Comparison of ENCODE assay signal across 11 cellular contexts in genomic region chr5:150639751-150640150, GRCh38. TPM values are rescaled to one million over a fixed set of nuclear protein-coding genes. Genes with fewer than 3 reads are reported as not detected.
DNase-seq lines count a peak whose midpoint lies in the region; ATAC-seq and TF ChIP-seq lines count a peak whose summit lies in the region.
"Had no signal": no experiment of that assay in that cellular context is flagged by ENCODE, and none has a peak within 500 bp of the region (broad histone marks: within the 10 kb centered on the region; RNA-seq: fewer than 3 reads in every experiment).

No MANE protein-coding gene starts in this region.

- intact Hi-C loops in tibial artery (cut with DNase I; ENCODE audit: low total_unique reads), result loop anchor here (10.0 kb wide), 1 partner anchor 155 kb away; no protein-coding TSS in a partner anchor

- H3K27ac ChIP-seq in SJCRH30 (no peak overlapping the region), endodermal cell (ENCODE audit: low read depth, low read length) (no peak overlapping the region), muscle layer of duodenum (ENCODE audit: low read length) (peak overlapping the region; percentile 62), tibial artery (peak overlapping the region; percentile 83 to 86)

- peak overlapping the region; percentile 88 for H3K27ac Mint-ChIP-seq in endodermal cell
- H3K27ac Mint-ChIP-seq in activated CD4-positive, alpha-beta T cell treated with anti-CD3 and anti-CD28 coated beads, Interleukin-2, amount 10 ng/mL, durations not matched to agents 7 days and 5 days, result no peak overlapping the region
- H3K27ac Mint-ChIP-seq: activated naive CD8-positive, alpha-beta T cell treated with anti-CD3 and anti-CD28 coated beads, Interleukin-2, amount 50 U/mL, for 24 hours had no signal

- H3K9me3 Mint-ChIP-seq in endodermal cell, result no peaks in the 10 kb centered on the region
- no peaks in the 10 kb centered on the region for H3K9me3 Mint-ChIP-seq in activated CD4-positive, alpha-beta T cell treated with anti-CD3 and anti-CD28 coated beads, Interleukin-2, amount 10 ng/mL, durations not matched to agents 7 days and 5 days
- H3K9me3 Mint-ChIP-seq: activated naive CD8-positive, alpha-beta T cell treated with anti-CD3 and anti-CD28 coated beads, Interleukin-2, amount 50 U/mL, for 24 hours; IgD-negative memory B cell had no signal

- no peak for ATAC-seq in HG02642 (IDR thresholded peaks at IDR 0.05; ENCODE audit: poor library complexity, unreplicated experiment)
- ATAC-seq in stimulated activated naive CD8-positive, alpha-beta T cell treated with anti-CD3 and anti-CD28 coated beads, Interleukin-15, Interleukin-2, amounts not matched to agents 100 U/mL and 50 U/mL, for 24 hours, result no peak
- ATAC-seq: activated naive CD8-positive, alpha-beta T cell treated with anti-CD3 and anti-CD28 coated beads, Interleukin-2, amount 50 U/mL, for 24 hours had no signal

- WGBS in endodermal cell (ENCODE audit: insufficient coverage in 1 of 2, insufficient read length in 1 of 2), 2 experiments, result 91 to 96% methylated on average over 3 to 5 of the region's 5 CpGs

- H3K9ac ChIP-seq in endodermal cell (ENCODE audit: extremely low read depth, low read length, poor library complexity, severe bottlenecking), result no peak overlapping the region

- no peak for TF ChIP-seq CTCF in endodermal cell (conservative IDR thresholded peaks at IDR 0.05)
- TF ChIP-seq CTCF in tibial artery (IDR thresholded peaks at IDR 0.05), result no peak

- CTCF ChIA-PET in activated CD4-positive, alpha-beta T cell treated with anti-CD3 and anti-CD28 coated beads, Interleukin-2, amount 10 ng/mL, durations not matched to agents 7 days and 5 days (lab: Charles Lee), result no interaction called here

- DNase-seq in SJCRH30 (no peak), endodermal cell (no peak), tibial artery (no peak)
- DNase-seq in activated CD4-positive, alpha-beta T cell treated with anti-CD3 and anti-CD28 coated beads, Interleukin-2, amount 10 ng/mL, durations not matched to agents 7 days and 5 days, result no peak
- DNase-seq in stimulated activated naive CD8-positive, alpha-beta T cell treated with anti-CD3 and anti-CD28 coated beads, Interleukin-15, Interleukin-2, amounts not matched to agents 100 U/mL and 50 U/mL, for 24 hours, result no peak
- DNase-seq: activated naive CD8-positive, alpha-beta T cell treated with anti-CD3 and anti-CD28 coated beads, Interleukin-2, amount 50 U/mL, for 24 hours; T-helper 9 cell had no signal

- H3K27me3 ChIP-seq in SJCRH30 (no peaks in the 10 kb centered on the region), endodermal cell (ENCODE audit: control insufficient read depth, insufficient read depth, low read length, poor library complexity, severe bottlenecking) (no peaks in the 10 kb centered on the region), muscle layer of duodenum (ENCODE audit: low read depth, low read length) (no peaks in the 10 kb centered on the region), tibial artery (no peaks in the 10 kb centered on the region)

- no peak overlapping the region for H3K4me3 Mint-ChIP-seq in endodermal cell
- no peak overlapping the region for H3K4me3 Mint-ChIP-seq in activated CD4-positive, alpha-beta T cell treated with anti-CD3 and anti-CD28 coated beads, Interleukin-2, amount 10 ng/mL, durations not matched to agents 7 days and 5 days
- H3K4me3 Mint-ChIP-seq: activated naive CD8-positive, alpha-beta T cell treated with anti-CD3 and anti-CD28 coated beads, Interleukin-2, amount 50 U/mL, for 24 hours; IgD-negative memory B cell had no signal

- H3K36me3 Mint-ChIP-seq in endodermal cell (ENCODE audit: low read depth), result no peaks in the 10 kb centered on the region
- no peaks in the 10 kb centered on the region for H3K36me3 Mint-ChIP-seq in activated CD4-positive, alpha-beta T cell treated with anti-CD3 and anti-CD28 coated beads, Interleukin-2, amount 10 ng/mL, durations not matched to agents 7 days and 5 days (ENCODE audit: low read depth)

- H3K4me3 ChIP-seq in SJCRH30 (peak overlapping the region; percentile 55; the same call in 1 of the 2 replicates), endodermal cell (ENCODE audit: low read length) (no peak overlapping the region), muscle layer of duodenum (ENCODE audit: low read depth in 1 of 2, low read length in 2 of 2) (no peak overlapping the region), tibial artery (no peak overlapping the region)

- peaks cover 68% of the 10 kb centered on the region for H3K4me1 Mint-ChIP-seq in endodermal cell
- H3K4me1 Mint-ChIP-seq in activated CD4-positive, alpha-beta T cell treated with anti-CD3 and anti-CD28 coated beads, Interleukin-2, amount 10 ng/mL, durations not matched to agents 7 days and 5 days, result no peaks in the 10 kb centered on the region
- H3K4me1 Mint-ChIP-seq: activated naive CD8-positive, alpha-beta T cell treated with anti-CD3 and anti-CD28 coated beads, Interleukin-2, amount 50 U/mL, for 24 hours had no signal

- H3K9me3 ChIP-seq in SJCRH30 (replicated peaks) (no peaks in the 10 kb centered on the region), endodermal cell (ENCODE audit: control insufficient read depth, low read length) (no peaks in the 10 kb centered on the region), muscle layer of duodenum (ENCODE audit: control insufficient read depth in 1 of 2, low read length in 2 of 2) (no peaks in the 10 kb centered on the region), tibial artery (no peaks in the 10 kb centered on the region)

- H3K27me3 Mint-ChIP-seq in endodermal cell (ENCODE audit: insufficient read depth), result no peaks in the 10 kb centered on the region
- peaks cover 12% of the 10 kb centered on the region for H3K27me3 Mint-ChIP-seq in activated CD4-positive, alpha-beta T cell treated with anti-CD3 and anti-CD28 coated beads, Interleukin-2, amount 10 ng/mL, durations not matched to agents 7 days and 5 days
- H3K27me3 Mint-ChIP-seq: IgD-negative memory B cell had no signal

- POLR2A ChIA-PET in activated CD4-positive, alpha-beta T cell treated with anti-CD3 and anti-CD28 coated beads, Interleukin-2, amount 10 ng/mL, durations not matched to agents 7 days and 5 days (lab: Charles Lee), result interaction anchor here (0.6 kb wide), 1 partner anchor 61 kb away, joined by 3 read pairs; the partner anchor contains the start of gene RBM22

- H3K36me3 ChIP-seq in SJCRH30 (no peaks in the 10 kb centered on the region), endodermal cell (ENCODE audit: control insufficient read depth, insufficient read depth, low read length) (no peaks in the 10 kb centered on the region), muscle layer of duodenum (ENCODE audit: control insufficient read depth in 1 of 2, insufficient read depth in 2 of 2, low read length in 2 of 2) (no peaks in the 10 kb centered on the region), tibial artery (no peaks in the 10 kb centered on the region)

- H3K4me1 ChIP-seq in SJCRH30, result peaks cover 73% of the 10 kb centered on the region
- H3K4me1 ChIP-seq in endodermal cell (ENCODE audit: control insufficient read depth, insufficient read depth, low read length), result peaks cover 40% of the 10 kb centered on the region
- peaks cover 44 to 78% of the 10 kb centered on the region in 2 donors for H3K4me1 ChIP-seq in muscle layer of duodenum (ENCODE audit: control insufficient read depth in 1 of 2, insufficient read depth in 2 of 2, low read length in 2 of 2)
- H3K4me1 ChIP-seq in tibial artery, result peaks cover 7 to 100% (median 98%) of the 10 kb centered on the region in 4 donors

RNA-seq across cellular contexts. Expression of gene SYNPO, which starts 0.7 kb away (rescaled TPM):
- 2.3 and 3.2 TPM in 2 replicates for total RNA-seq in SJCRH30 (2014; rRNA removed; shearing (Covaris generic))
- total RNA-seq in endodermal cell, result 1 to 10 TPM; 4.2 to 4.5 TPM
- polyA plus RNA-seq in endodermal cell (2013, experiment 1 of 2), result 3.8 TPM
- 4.6 TPM for polyA plus RNA-seq in endodermal cell (2013, experiment 2 of 2)
- under 1 TPM; 0.05 to 0.08 TPM for total RNA-seq in activated CD4-positive, alpha-beta T cell treated with anti-CD3 and anti-CD28 coated beads, Interleukin-2, amount 10 ng/mL, durations not matched to agents 7 days and 5 days

RNA-seq across cellular contexts. Expression of gene MYOZ3, which starts 21.3 kb away (rescaled TPM):
- 0.02 TPM in 1 of 2 replicates, not detected in the other for total RNA-seq in SJCRH30 (2014; rRNA removed; shearing (Covaris generic))
- 10 to 100 TPM; 12.4 to 15.8 TPM for total RNA-seq in endodermal cell
- 4.8 TPM for polyA plus RNA-seq in endodermal cell (2013, experiment 1 of 2)
- 3.3 TPM for polyA plus RNA-seq in endodermal cell (2013, experiment 2 of 2)
- total RNA-seq in activated CD4-positive, alpha-beta T cell treated with anti-CD3 and anti-CD28 coated beads, Interleukin-2, amount 10 ng/mL, durations not matched to agents 7 days and 5 days, result under 1 TPM in 1 of 2 experiments, not detected in 1; 0.05 TPM
- total RNA-seq: Calu3 had no signal
- polyA plus RNA-seq: IgD-negative memory B cell had no signal

Comparison
In these comparisons a context has a peak if more than half of its experiments do, and no peak if none do; other contexts are left out.
1. H3K27ac ChIP-seq: peak in muscle layer of duodenum (single experiment) and tibial artery (2 of 2); none in SJCRH30 (single experiment) and endodermal cell (single experiment).
2. RNA of gene MYOZ3, which starts 21.3 kb away (total RNA-seq): 12.4 to 15.8 TPM in endodermal cell; 0.05 TPM in activated CD4-positive, alpha-beta T cell treated with anti-CD3 and anti-CD28 coated beads, Interleukin-2, amount 10 ng/mL, durations not matched to agents 7 days and 5 days and 0.02 TPM in SJCRH30; every median in the first group is over 10 times any median in the second.